1 cellular context compared by ENCODE assay signal in genomic region chr3:38454179-38454883, GRCh38.
TF ChIP-seq lines count a peak whose summit lies in the region.

No MANE protein-coding gene starts in this region.

TF ChIP-seq in HepG2, 621 proteins besides CTCF, POLR2A, EP300 and RAD21 (continued from another document and continues in another):
- TF ChIP-seq, protein P1, sequence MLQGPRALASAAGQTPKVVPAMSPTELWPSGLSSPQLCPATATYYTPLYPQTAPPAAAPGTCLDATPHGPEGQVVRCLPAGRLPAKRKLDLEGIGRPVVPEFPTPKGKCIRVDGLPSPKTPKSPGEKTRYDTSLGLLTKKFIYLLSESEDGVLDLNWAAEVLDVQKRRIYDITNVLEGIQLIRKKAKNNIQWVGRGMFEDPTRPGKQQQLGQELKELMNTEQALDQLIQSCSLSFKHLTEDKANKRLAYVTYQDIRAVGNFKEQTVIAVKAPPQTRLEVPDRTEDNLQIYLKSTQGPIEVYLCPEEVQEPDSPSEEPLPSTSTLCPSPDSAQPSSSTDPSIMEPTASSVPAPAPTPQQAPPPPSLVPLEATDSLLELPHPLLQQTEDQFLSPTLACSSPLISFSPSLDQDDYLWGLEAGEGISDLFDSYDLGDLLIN (CRISPR knock-in tag; IDR thresholded peaks at IDR 0.05; ENCODE audit: borderline replicate concordance): no peak
- TF ChIP-seq BORCS8-MEF2B (CRISPR knock-in tag; IDR thresholded peaks at IDR 0.05) (no peak), RFX3 (CRISPR knock-in tag; IDR thresholded peaks at IDR 0.05) (no peak), PHF20 (CRISPR knock-in tag; IDR thresholded peaks at IDR 0.05) (peak; percentile 43; the same call in 1 of the 2 replicates), ZIK1 (CRISPR knock-in tag; IDR thresholded peaks at IDR 0.05; ENCODE audit: borderline replicate concordance, low read depth) (no peak), HMGA1 (CRISPR knock-in tag; conservative IDR thresholded peaks at IDR 0.05) (no peak), NCOA1 (CRISPR knock-in tag; IDR thresholded peaks at IDR 0.05) (no peak), ZNF839 (CRISPR knock-in tag; IDR thresholded peaks at IDR 0.05; ENCODE audit: borderline replicate concordance) (no peak), POLR2AphosphoS5 (IDR thresholded peaks at IDR 0.05; ENCODE audit: low read depth, low read length) (no peak), NBN (conservative IDR thresholded peaks at IDR 0.05) (no peak), HDAC1 (CRISPR knock-in tag; IDR thresholded peaks at IDR 0.05) (no peak), YY1 (IDR thresholded peaks at IDR 0.05; ENCODE audit: insufficient read depth, insufficient replicate concordance, low read depth, low read length) (peak; percentile 33), ZNF674 (CRISPR knock-in tag; IDR thresholded peaks at IDR 0.05; ENCODE audit: low read depth) (no peak), POLR2G (IDR thresholded peaks at IDR 0.05; ENCODE audit: low read depth, low read length) (no peak; the same call in none of the 2 replicates), ZNF513 (CRISPR knock-in tag; conservative IDR thresholded peaks at IDR 0.05) (no peak), SMAD3 (CRISPR knock-in tag; IDR thresholded peaks at IDR 0.05) (no peak), ZNF337 (CRISPR knock-in tag; IDR thresholded peaks at IDR 0.05; ENCODE audit: borderline replicate concordance, low read depth) (no peak; the same call in 1 of the 2 replicates), KLF13 (CRISPR knock-in tag; IDR thresholded peaks at IDR 0.05) (no peak), ZNF142 (CRISPR knock-in tag; IDR thresholded peaks at IDR 0.05) (no peak), ZBTB44 (CRISPR knock-in tag; IDR thresholded peaks at IDR 0.05) (no peak), ATF3 (CRISPR knock-in tag; IDR thresholded peaks at IDR 0.05) (no peak), KLF11 (CRISPR knock-in tag; IDR thresholded peaks at IDR 0.05) (no peak), ZFAT (CRISPR knock-in tag; conservative IDR thresholded peaks at IDR 0.05) (no peak), HHEX (CRISPR knock-in tag; IDR thresholded peaks at IDR 0.05) (no peak), REL (CRISPR knock-in tag; conservative IDR thresholded peaks at IDR 0.05) (no peak), PCBP1 (IDR thresholded peaks at IDR 0.05; ENCODE audit: borderline replicate concordance, low read depth, low read length) (no peak), KDM1A (CRISPR knock-in tag; IDR thresholded peaks at IDR 0.05) (no peak), ZFP41 (CRISPR knock-in tag; IDR thresholded peaks at IDR 0.05; ENCODE audit: borderline replicate concordance) (no peak)
- TF ChIP-seq, protein P2, sequence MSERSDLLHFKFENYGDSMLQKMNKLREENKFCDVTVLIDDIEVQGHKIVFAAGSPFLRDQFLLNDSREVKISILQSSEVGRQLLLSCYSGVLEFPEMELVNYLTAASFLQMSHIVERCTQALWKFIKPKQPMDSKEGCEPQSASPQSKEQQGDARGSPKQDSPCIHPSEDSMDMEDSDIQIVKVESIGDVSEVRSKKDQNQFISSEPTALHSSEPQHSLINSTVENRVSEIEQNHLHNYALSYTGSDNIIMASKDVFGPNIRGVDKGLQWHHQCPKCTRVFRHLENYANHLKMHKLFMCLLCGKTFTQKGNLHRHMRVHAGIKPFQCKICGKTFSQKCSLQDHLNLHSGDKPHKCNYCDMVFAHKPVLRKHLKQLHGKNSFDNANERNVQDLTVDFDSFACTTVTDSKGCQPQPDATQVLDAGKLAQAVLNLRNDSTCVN (CRISPR knock-in tag; IDR thresholded peaks at IDR 0.05; ENCODE audit: borderline replicate concordance): no peak
- TF ChIP-seq, protein P3, sequence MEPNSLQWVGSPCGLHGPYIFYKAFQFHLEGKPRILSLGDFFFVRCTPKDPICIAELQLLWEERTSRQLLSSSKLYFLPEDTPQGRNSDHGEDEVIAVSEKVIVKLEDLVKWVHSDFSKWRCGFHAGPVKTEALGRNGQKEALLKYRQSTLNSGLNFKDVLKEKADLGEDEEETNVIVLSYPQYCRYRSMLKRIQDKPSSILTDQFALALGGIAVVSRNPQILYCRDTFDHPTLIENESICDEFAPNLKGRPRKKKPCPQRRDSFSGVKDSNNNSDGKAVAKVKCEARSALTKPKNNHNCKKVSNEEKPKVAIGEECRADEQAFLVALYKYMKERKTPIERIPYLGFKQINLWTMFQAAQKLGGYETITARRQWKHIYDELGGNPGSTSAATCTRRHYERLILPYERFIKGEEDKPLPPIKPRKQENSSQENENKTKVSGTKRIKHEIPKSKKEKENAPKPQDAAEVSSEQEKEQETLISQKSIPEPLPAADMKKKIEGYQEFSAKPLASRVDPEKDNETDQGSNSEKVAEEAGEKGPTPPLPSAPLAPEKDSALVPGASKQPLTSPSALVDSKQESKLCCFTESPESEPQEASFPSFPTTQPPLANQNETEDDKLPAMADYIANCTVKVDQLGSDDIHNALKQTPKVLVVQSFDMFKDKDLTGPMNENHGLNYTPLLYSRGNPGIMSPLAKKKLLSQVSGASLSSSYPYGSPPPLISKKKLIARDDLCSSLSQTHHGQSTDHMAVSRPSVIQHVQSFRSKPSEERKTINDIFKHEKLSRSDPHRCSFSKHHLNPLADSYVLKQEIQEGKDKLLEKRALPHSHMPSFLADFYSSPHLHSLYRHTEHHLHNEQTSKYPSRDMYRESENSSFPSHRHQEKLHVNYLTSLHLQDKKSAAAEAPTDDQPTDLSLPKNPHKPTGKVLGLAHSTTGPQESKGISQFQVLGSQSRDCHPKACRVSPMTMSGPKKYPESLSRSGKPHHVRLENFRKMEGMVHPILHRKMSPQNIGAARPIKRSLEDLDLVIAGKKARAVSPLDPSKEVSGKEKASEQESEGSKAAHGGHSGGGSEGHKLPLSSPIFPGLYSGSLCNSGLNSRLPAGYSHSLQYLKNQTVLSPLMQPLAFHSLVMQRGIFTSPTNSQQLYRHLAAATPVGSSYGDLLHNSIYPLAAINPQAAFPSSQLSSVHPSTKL (CRISPR knock-in tag; IDR thresholded peaks at IDR 0.05): no peak
- TF ChIP-seq, protein P4, sequence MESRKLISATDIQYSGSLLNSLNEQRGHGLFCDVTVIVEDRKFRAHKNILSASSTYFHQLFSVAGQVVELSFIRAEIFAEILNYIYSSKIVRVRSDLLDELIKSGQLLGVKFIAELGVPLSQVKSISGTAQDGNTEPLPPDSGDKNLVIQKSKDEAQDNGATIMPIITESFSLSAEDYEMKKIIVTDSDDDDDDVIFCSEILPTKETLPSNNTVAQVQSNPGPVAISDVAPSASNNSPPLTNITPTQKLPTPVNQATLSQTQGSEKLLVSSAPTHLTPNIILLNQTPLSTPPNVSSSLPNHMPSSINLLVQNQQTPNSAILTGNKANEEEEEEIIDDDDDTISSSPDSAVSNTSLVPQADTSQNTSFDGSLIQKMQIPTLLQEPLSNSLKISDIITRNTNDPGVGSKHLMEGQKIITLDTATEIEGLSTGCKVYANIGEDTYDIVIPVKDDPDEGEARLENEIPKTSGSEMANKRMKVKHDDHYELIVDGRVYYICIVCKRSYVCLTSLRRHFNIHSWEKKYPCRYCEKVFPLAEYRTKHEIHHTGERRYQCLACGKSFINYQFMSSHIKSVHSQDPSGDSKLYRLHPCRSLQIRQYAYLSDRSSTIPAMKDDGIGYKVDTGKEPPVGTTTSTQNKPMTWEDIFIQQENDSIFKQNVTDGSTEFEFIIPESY (CRISPR knock-in tag; IDR thresholded peaks at IDR 0.05): no peak
- TF ChIP-seq, protein P5, sequence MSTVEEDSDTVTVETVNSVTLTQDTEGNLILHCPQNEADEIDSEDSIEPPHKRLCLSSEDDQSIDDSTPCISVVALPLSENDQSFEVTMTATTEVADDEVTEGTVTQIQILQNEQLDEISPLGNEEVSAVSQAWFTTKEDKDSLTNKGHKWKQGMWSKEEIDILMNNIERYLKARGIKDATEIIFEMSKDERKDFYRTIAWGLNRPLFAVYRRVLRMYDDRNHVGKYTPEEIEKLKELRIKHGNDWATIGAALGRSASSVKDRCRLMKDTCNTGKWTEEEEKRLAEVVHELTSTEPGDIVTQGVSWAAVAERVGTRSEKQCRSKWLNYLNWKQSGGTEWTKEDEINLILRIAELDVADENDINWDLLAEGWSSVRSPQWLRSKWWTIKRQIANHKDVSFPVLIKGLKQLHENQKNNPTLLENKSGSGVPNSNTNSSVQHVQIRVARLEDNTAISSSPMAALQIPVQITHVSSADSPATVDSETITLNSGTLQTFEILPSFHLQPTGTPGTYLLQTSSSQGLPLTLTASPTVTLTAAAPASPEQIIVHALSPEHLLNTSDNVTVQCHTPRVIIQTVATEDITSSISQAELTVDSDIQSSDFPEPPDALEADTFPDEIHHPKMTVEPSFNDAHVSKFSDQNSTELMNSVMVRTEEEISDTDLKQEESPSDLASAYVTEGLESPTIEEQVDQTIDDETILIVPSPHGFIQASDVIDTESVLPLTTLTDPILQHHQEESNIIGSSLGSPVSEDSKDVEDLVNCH (CRISPR knock-in tag; IDR thresholded peaks at IDR 0.05): no peak
- TF ChIP-seq, protein P6, sequence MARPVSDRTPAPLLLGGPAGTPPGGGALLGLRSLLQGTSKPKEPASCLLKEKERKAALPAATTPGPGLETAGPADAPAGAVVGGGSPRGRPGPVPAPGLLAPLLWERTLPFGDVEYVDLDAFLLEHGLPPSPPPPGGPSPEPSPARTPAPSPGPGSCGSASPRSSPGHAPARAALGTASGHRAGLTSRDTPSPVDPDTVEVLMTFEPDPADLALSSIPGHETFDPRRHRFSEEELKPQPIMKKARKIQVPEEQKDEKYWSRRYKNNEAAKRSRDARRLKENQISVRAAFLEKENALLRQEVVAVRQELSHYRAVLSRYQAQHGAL (CRISPR knock-in tag; IDR thresholded peaks at IDR 0.05; ENCODE audit: not compliant biosample characterization): no peak
- TF ChIP-seq, protein P7, sequence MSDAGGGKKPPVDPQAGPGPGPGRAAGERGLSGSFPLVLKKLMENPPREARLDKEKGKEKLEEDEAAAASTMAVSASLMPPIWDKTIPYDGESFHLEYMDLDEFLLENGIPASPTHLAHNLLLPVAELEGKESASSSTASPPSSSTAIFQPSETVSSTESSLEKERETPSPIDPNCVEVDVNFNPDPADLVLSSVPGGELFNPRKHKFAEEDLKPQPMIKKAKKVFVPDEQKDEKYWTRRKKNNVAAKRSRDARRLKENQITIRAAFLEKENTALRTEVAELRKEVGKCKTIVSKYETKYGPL (CRISPR knock-in tag; IDR thresholded peaks at IDR 0.05): no peak
